ENCODE assay signal across 17 cellular contexts in genomic region chr5:137217599-137218200, GRCh38.
A peak's percentile ranks its signal among the peaks of the same experiment; 100 is the strongest.
DNase-seq lines count a peak whose midpoint lies in the region; ATAC-seq and TF ChIP-seq lines count a peak whose summit lies in the region.
"Had no signal": no experiment of that assay in that cellular context is flagged by ENCODE, and none has a peak within 500 bp of the region (broad histone marks: within the 10 kb centered on the region; RNA-seq: fewer than 3 reads in every experiment).

No MANE protein-coding gene starts in this region.

- H3K27ac ChIP-seq in C4-2B (peak overlapping the region; percentile 25; the same call in 1 of the 2 replicates), body of pancreas (peak overlapping the region; percentile 52 to 84 (median 64)), gastroesophageal sphincter (no peak overlapping the region)
- H3K27ac ChIP-seq: lower lobe of right lung, uterus had no signal

- H3K4me1 ChIP-seq in body of pancreas (peaks cover 71% of the 10 kb centered on the region), gastroesophageal sphincter (peaks cover 0 to 11% (median 0%) of the 10 kb centered on the region in 3 donors)
- H3K4me1 ChIP-seq: lower lobe of right lung, uterus had no signal

- intact Hi-C loops in body of pancreas (cut with DNase I), result no loop called here

- ATAC-seq in body of pancreas, result no peak
- no peak for ATAC-seq in gastroesophageal sphincter
- ATAC-seq in GM21390 (IDR thresholded peaks at IDR 0.05; ENCODE audit: unreplicated experiment), result no peak
- ATAC-seq in HG03280 (IDR thresholded peaks at IDR 0.05; ENCODE audit: unreplicated experiment), result no peak
- ATAC-seq: lower lobe of right lung; naive thymus-derived CD8-positive, alpha-beta T cell; stimulated activated naive CD8-positive, alpha-beta T cell treated with anti-CD3 and anti-CD28 coated beads, Interleukin-15, amount 100 ng/mL, for 72 hours had no signal

- H3K27me3 ChIP-seq in body of pancreas, result no peaks in the 10 kb centered on the region
- H3K27me3 ChIP-seq in gastroesophageal sphincter, result no peaks in the 10 kb centered on the region
- H3K27me3 ChIP-seq: uterus had no signal

- no peak overlapping the region for H3K4me3 ChIP-seq in body of pancreas
- H3K4me3 ChIP-seq in gastroesophageal sphincter, result no peak overlapping the region
- H3K4me3 ChIP-seq: lower lobe of right lung, uterus had no signal

- DNase-seq in NCI-H69 (lab: John Stamatoyannopoulos, UW) (peak; percentile 29), body of pancreas (no peak), kidney tubule cell (ENCODE audit: low spot score) (peak; percentile 89), DMS 273 treated with DMSO at 0.1 percent for 48 hours (lab: John Stamatoyannopoulos, UW) (no peak)
- DNase-seq: activated CD4-positive, alpha-beta T cell treated with anti-CD3 and anti-CD28 coated beads for 1 hour; lower lobe of right lung; MM.1S; naive thymus-derived CD8-positive, alpha-beta T cell; NCI-H2081 treated with DMSO at 0.1 percent for 48 hours; stimulated activated CD4-positive, alpha-beta T cell treated with anti-CD3 and anti-CD28 coated beads, Interleukin-15, amount 100 ng/mL, for 24 hours; stimulated activated naive CD8-positive, alpha-beta T cell treated with anti-CD3 and anti-CD28 coated beads, Interleukin-15, amount 100 ng/mL, for 72 hours; T-helper 2 cell; uterus had no signal

- WGBS in body of pancreas, 2 donors, result 73 to 79% methylated on average over 6 of the region's 6 CpGs
- WGBS in gastroesophageal sphincter (ENCODE audit: low coverage in 1 of 2), 2 donors, result 79 to 93% methylated on average over 6 of the region's 6 CpGs

- H3K9me3 ChIP-seq in body of pancreas (peaks cover 0 to 3% (median 0%) of the 10 kb centered on the region in 3 donors), gastroesophageal sphincter (no peaks in the 10 kb centered on the region)
- H3K9me3 ChIP-seq: lower lobe of right lung, uterus had no signal

- H3K36me3 ChIP-seq in body of pancreas (replicated peaks in 1 of 2; ENCODE audit: insufficient read depth in 1 of 2, low read depth in 2 of 2), result no peaks in the 10 kb centered on the region
- H3K36me3 ChIP-seq in gastroesophageal sphincter, result no peaks in the 10 kb centered on the region
- H3K36me3 ChIP-seq: lower lobe of right lung, uterus had no signal

- TF ChIP-seq CTCF in C4-2B (conservative IDR thresholded peaks at IDR 0.05) (no peak), body of pancreas (IDR thresholded peaks at IDR 0.05) (no peak), gastroesophageal sphincter (IDR thresholded peaks at IDR 0.05) (no peak)

- TF ChIP-seq EP300 in gastroesophageal sphincter (IDR thresholded peaks at IDR 0.05), result no peak

- no peak for TF ChIP-seq POLR2A in body of pancreas (IDR thresholded peaks at IDR 0.05)
- no peak for TF ChIP-seq POLR2A in gastroesophageal sphincter (IDR thresholded peaks at IDR 0.05)

Comparison
In these comparisons a context has a peak if more than half of its experiments do, and no peak if none do; other contexts are left out.
1. H3K27ac ChIP-seq: peak in C4-2B (single experiment) and body of pancreas (4 of 4); none in gastroesophageal sphincter (0 of 4).
2. DNase-seq: peak in NCI-H69 (single experiment) and kidney tubule cell (single experiment); none in body of pancreas (0 of 4) and DMS 273 treated with DMSO at 0.1 percent for 48 hours (single experiment).